ENCODE assay signal across 14 cellular contexts in the genomic region with DNA sequence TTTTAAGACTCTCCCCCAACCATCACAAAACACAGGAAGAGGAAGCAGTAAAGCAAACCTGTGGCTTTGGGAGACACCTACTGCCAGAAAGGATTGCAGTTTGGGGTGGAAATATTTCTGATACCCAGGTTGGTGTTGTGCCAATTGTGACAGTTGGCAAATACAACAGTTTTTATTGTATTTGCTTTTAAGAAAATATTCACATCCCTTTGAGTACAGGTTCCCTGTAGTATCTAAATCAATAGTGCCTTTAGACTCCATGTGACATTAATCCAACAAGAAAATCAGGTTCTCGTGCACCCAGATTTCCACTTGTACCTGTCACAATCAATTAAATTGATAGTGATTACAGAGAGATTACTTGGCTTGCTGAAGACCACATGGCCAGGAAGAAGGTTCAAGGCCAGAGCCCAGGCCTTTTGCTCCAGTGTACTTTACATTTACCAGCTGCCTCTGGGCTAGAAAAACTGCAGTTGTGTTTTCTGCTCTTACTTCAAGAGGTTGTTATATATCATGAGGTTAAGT.
DNase-seq lines count a peak whose midpoint lies in the region; ATAC-seq and TF ChIP-seq lines count a peak whose summit lies in the region.
"Had no signal": no experiment of that assay in that cellular context is flagged by ENCODE, and none has a peak within 500 bp of the region (broad histone marks: within the 10 kb centered on the region; RNA-seq: fewer than 3 reads in every experiment).

No MANE protein-coding gene starts in this region.

- H3K9me3 Mint-ChIP-seq in GM23338 (no peaks in the 10 kb centered on the region), osteocyte (ENCODE audit: unreplicated experiment) (peaks cover 7% of the 10 kb centered on the region)

- no peaks in the 10 kb centered on the region for H3K36me3 Mint-ChIP-seq in GM23338 (ENCODE audit: low read depth)
- peaks cover 3% of the 10 kb centered on the region for H3K36me3 Mint-ChIP-seq in osteocyte (ENCODE audit: unreplicated experiment)
- H3K36me3 Mint-ChIP-seq: memory B cell; stimulated activated memory B cell treated with anti-CD40 and anti-IgM and Interleukin-4, amounts not matched to agents 10 μg/mL and 1 μg/mL and 100 μg/mL, for 72 hours had no signal

- peak in 1 of 2 experiments; percentile 70; a peak in 2 of 4 replicates for TF ChIP-seq CTCF in GM23338 (conservative IDR thresholded peaks at IDR 0.05; ENCODE audit: low read depth in 2 of 2)
- peak; percentile 35 for TF ChIP-seq CTCF in osteocyte (IDR thresholded peaks at IDR 0.05)

- H3K4me3 Mint-ChIP-seq in GM23338 (no peak overlapping the region), osteocyte (ENCODE audit: unreplicated experiment) (no peak overlapping the region)
- H3K4me3 Mint-ChIP-seq: effector memory CD8-positive, alpha-beta T cell; memory B cell; stimulated activated memory B cell treated with anti-CD40 and anti-IgM and Interleukin-4, amounts not matched to agents 10 μg/mL and 1 μg/mL and 100 μg/mL, for 72 hours had no signal

- no peaks in the 10 kb centered on the region for H3K79me2 ChIP-seq in GM23338 (replicated peaks; ENCODE audit: insufficient read depth)

- H3K4me1 Mint-ChIP-seq in GM23338: peaks cover 6% of the 10 kb centered on the region; the same call in 2 of the 3 replicates
- H3K4me1 Mint-ChIP-seq in osteocyte (ENCODE audit: unreplicated experiment): peaks cover 29% of the 10 kb centered on the region
- H3K4me1 Mint-ChIP-seq: memory B cell; stimulated activated memory B cell treated with anti-CD40 and anti-IgM and Interleukin-4, amounts not matched to agents 10 μg/mL and 1 μg/mL and 100 μg/mL, for 72 hours had no signal

- no peaks in the 10 kb centered on the region for H3K27me3 Mint-ChIP-seq in GM23338 (ENCODE audit: insufficient read depth, low read depth, poor library complexity)
- H3K27me3 Mint-ChIP-seq in osteocyte (ENCODE audit: unreplicated experiment): no peaks in the 10 kb centered on the region
- H3K27me3 Mint-ChIP-seq: memory B cell; stimulated activated memory B cell treated with anti-CD40 and anti-IgM and Interleukin-4, amounts not matched to agents 10 μg/mL and 1 μg/mL and 100 μg/mL, for 72 hours had no signal

- no peaks in the 10 kb centered on the region for H3K9me2 ChIP-seq in GM23338 (ENCODE audit: insufficient read depth)

- no peak overlapping the region for H3K4me2 ChIP-seq in GM23338

- H3K27ac Mint-ChIP-seq in GM23338 (no peak overlapping the region), osteocyte (ENCODE audit: unreplicated experiment) (no peak overlapping the region)
- H3K27ac Mint-ChIP-seq: effector memory CD8-positive, alpha-beta T cell; memory B cell; stimulated activated memory B cell treated with anti-CD40 and anti-IgM and Interleukin-4, amounts not matched to agents 10 μg/mL and 1 μg/mL and 100 μg/mL, for 72 hours had no signal

- DNase-seq in GM23338 (ENCODE audit: low spot score): peak; percentile 22
- peak; percentile 35 to 77 for DNase-seq in NCI-H2081 (lab: John Stamatoyannopoulos, UW)
- DNase-seq in amniotic epithelial cell (ENCODE audit: low read depth): peak; percentile 32
- no peak for DNase-seq in osteocyte (ENCODE audit: extremely low spot score, unreplicated experiment)
- no peak for DNase-seq in inferior parietal cortex (ENCODE audit: extremely low spot score)
- no peak for DNase-seq in hypothalamus (lab: John Stamatoyannopoulos, UW)
- DNase-seq in OCI-M2 (lab: John Stamatoyannopoulos, UW; ENCODE audit: unreplicated experiment): no peak
- DNase-seq: activated CD8-positive, alpha-beta memory T cell treated with anti-CD3 and anti-CD28 coated beads, Interleukin-2, amount 50 U/mL, for 48 hours; effector memory CD8-positive, alpha-beta T cell; glutamatergic neuron; NCI-H1436 treated with DMSO at 0.1 percent for 48 hours; ovary had no signal

- no peak; the same call in 2 of the 3 replicates for ATAC-seq in GM23338
- ATAC-seq: effector memory CD8-positive, alpha-beta T cell; stimulated activated memory B cell treated with anti-CD40 and anti-IgM and Interleukin-4, amounts not matched to agents 10 μg/mL and 1 μg/mL and 100 μg/mL, for 72 hours had no signal

- no peaks in the 10 kb centered on the region for H3F3A ChIP-seq in GM23338 (replicated peaks; ENCODE audit: low read depth)

- H3K4me3 ChIP-seq in GM23338: no peak overlapping the region
- H3K4me3 ChIP-seq: ovary had no signal

- no peaks in the 10 kb centered on the region for H4K20me1 ChIP-seq in GM23338 (replicated peaks; ENCODE audit: insufficient read depth)

- no peak overlapping the region for H3K27ac ChIP-seq in GM23338 (ENCODE audit: low read depth)
- H3K27ac ChIP-seq: ovary had no signal

- no peaks in the 10 kb centered on the region for H3K27me3 ChIP-seq in GM23338 (ENCODE audit: insufficient read depth)
- H3K27me3 ChIP-seq: ovary had no signal

- no peak overlapping the region for H2AFZ ChIP-seq in GM23338

- H3K36me3 ChIP-seq in GM23338 (ENCODE audit: insufficient read depth): no peaks in the 10 kb centered on the region
- H3K36me3 ChIP-seq: ovary had no signal

- H3K4me1 ChIP-seq in GM23338 (ENCODE audit: insufficient read depth): no peaks in the 10 kb centered on the region

TF ChIP-seq in GM23338, 12 proteins besides CTCF, POLR2A, EP300 and RAD21:
- TF ChIP-seq EZH2 (IDR thresholded peaks at IDR 0.05; ENCODE audit: low read depth, unreplicated experiment): no peak
- TF ChIP-seq EZH2phosphoT487 (IDR thresholded peaks at IDR 0.05; ENCODE audit: unreplicated experiment): no peak
- TF ChIP-seq, protein P1, sequence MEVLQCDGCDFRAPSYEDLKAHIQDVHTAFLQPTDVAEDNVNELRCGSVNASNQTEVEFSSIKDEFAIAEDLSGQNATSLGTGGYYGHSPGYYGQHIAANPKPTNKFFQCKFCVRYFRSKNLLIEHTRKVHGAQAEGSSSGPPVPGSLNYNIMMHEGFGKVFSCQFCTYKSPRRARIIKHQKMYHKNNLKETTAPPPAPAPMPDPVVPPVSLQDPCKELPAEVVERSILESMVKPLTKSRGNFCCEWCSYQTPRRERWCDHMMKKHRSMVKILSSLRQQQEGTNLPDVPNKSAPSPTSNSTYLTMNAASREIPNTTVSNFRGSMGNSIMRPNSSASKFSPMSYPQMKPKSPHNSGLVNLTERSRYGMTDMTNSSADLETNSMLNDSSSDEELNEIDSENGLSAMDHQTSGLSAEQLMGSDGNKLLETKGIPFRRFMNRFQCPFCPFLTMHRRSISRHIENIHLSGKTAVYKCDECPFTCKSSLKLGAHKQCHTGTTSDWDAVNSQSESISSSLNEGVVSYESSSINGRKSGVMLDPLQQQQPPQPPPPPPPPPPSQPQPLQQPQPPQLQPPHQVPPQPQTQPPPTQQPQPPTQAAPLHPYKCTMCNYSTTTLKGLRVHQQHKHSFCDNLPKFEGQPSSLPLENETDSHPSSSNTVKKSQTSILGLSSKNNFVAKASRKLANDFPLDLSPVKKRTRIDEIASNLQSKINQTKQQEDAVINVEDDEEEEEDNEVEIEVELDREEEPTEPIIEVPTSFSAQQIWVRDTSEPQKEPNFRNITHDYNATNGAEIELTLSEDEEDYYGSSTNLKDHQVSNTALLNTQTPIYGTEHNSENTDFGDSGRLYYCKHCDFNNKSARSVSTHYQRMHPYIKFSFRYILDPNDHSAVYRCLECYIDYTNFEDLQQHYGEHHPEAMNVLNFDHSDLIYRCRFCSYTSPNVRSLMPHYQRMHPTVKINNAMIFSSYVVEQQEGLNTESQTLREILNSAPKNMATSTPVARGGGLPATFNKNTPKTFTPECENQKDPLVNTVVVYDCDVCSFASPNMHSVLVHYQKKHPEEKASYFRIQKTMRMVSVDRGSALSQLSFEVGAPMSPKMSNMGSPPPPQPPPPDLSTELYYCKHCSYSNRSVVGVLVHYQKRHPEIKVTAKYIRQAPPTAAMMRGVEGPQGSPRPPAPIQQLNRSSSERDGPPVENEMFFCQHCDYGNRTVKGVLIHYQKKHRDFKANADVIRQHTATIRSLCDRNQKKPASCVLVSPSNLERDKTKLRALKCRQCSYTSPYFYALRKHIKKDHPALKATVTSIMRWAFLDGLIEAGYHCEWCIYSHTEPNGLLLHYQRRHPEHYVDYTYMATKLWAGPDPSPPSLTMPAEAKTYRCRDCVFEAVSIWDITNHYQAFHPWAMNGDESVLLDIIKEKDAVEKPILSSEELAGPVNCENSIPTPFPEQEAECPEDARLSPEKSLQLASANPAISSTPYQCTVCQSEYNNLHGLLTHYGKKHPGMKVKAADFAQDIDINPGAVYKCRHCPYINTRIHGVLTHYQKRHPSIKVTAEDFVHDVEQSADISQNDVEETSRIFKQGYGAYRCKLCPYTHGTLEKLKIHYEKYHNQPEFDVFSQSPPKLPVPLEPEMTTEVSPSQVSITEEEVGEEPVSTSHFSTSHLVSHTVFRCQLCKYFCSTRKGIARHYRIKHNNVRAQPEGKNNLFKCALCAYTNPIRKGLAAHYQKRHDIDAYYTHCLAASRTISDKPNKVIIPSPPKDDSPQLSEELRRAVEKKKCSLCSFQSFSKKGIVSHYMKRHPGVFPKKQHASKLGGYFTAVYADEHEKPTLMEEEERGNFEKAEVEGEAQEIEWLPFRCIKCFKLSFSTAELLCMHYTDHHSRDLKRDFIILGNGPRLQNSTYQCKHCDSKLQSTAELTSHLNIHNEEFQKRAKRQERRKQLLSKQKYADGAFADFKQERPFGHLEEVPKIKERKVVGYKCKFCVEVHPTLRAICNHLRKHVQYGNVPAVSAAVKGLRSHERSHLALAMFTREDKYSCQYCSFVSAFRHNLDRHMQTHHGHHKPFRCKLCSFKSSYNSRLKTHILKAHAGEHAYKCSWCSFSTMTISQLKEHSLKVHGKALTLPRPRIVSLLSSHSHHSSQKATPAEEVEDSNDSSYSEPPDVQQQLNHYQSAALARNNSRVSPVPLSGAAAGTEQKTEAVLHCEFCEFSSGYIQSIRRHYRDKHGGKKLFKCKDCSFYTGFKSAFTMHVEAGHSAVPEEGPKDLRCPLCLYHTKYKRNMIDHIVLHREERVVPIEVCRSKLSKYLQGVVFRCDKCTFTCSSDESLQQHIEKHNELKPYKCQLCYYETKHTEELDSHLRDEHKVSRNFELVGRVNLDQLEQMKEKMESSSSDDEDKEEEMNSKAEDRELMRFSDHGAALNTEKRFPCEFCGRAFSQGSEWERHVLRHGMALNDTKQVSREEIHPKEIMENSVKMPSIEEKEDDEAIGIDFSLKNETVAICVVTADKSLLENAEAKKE (CRISPR knock-in tag; IDR thresholded peaks at IDR 0.05): no peak
- TF ChIP-seq ZNF114 (CRISPR knock-in tag; IDR thresholded peaks at IDR 0.05): no peak
- TF ChIP-seq, protein P2, sequence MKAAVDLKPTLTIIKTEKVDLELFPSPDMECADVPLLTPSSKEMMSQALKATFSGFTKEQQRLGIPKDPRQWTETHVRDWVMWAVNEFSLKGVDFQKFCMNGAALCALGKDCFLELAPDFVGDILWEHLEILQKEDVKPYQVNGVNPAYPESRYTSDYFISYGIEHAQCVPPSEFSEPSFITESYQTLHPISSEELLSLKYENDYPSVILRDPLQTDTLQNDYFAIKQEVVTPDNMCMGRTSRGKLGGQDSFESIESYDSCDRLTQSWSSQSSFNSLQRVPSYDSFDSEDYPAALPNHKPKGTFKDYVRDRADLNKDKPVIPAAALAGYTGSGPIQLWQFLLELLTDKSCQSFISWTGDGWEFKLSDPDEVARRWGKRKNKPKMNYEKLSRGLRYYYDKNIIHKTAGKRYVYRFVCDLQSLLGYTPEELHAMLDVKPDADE (IDR thresholded peaks at IDR 0.05): no peak
- TF ChIP-seq ZNF331 (CRISPR knock-in tag; IDR thresholded peaks at IDR 0.05; ENCODE audit: low read depth): no peak
TF ChIP-seq in GM23338: peak in this region for 0.

Comparison
In these comparisons a context has a peak if more than half of its experiments do, and no peak if none do; other contexts are left out.
1. DNase-seq: peak in GM23338 (single experiment), NCI-H2081 (2 of 2) and amniotic epithelial cell (single experiment); none in osteocyte (single experiment), inferior parietal cortex (single experiment), hypothalamus (0 of 51) and OCI-M2 (single experiment).